Comparison of ENCODE assay signal across 8 cellular contexts in genomic region chr7:39950473-39951155, GRCh38. TPM values are rescaled to one million over a fixed set of nuclear protein-coding genes. Genes with fewer than 3 reads are reported as not detected.
A peak's percentile ranks its signal among the peaks of the same experiment; 100 is the strongest.
DNase-seq lines count a peak whose midpoint lies in the region; ATAC-seq and TF ChIP-seq lines count a peak whose summit lies in the region.

No MANE protein-coding gene starts in this region.

- 0% methylated on average over 56 of the region's 84 CpGs; no CpG with 5 or more reads in 1 of the 2 donors for WGBS in testis, 2 donors

- TF ChIP-seq CTCF in foreskin fibroblast (IDR thresholded peaks at IDR 0.05; ENCODE audit: low read depth, low read length), result no peak
- TF ChIP-seq CTCF in testis (IDR thresholded peaks at IDR 0.05), result no peak

- H3K9me3 ChIP-seq in neuron (ENCODE audit: low read length) (peaks cover 3% of the 10 kb centered on the region), testis (no peaks in the 10 kb centered on the region)

- H3K4me3 ChIP-seq in foreskin fibroblast (ENCODE audit: low read depth in 1 of 2, low read length in 2 of 2) (peak overlapping the region; percentile 73 to 81), neuron (ENCODE audit: low read length) (peak overlapping the region; percentile 98), testis (peak overlapping the region; percentile 64 to 91)

- H3K36me3 ChIP-seq in neuron (ENCODE audit: insufficient read depth, low read length) (no peaks in the 10 kb centered on the region), testis (ENCODE audit: low read depth, missing control alignments) (no peaks in the 10 kb centered on the region)

- ATAC-seq in GM18520 (IDR thresholded peaks at IDR 0.05; ENCODE audit: unreplicated experiment), result no peak

- intact Hi-C loops in testis (cut with DNase I; ENCODE audit: low total_unique reads), result no loop called here

- peak; percentile 20 for DNase-seq in A172 (ENCODE audit: low spot score)
- peak; percentile 7 for DNase-seq in GM19238 (ENCODE audit: insufficient read length, low spot score)
- DNase-seq in OCI-M1 (lab: John Stamatoyannopoulos, UW), result peak; percentile 66
- DNase-seq in activated gamma-delta T cell (lab: John Stamatoyannopoulos, UW), result peak; percentile 48
- DNase-seq in foreskin fibroblast, result peak; percentile 50 to 78
- DNase-seq in testis, result peak; percentile 24

- no peak overlapping the region for H2AFZ ChIP-seq in neuron (ENCODE audit: low read depth, low read length)

- no peak for TF ChIP-seq POLR2A in testis (IDR thresholded peaks at IDR 0.05)

- H3K4me1 ChIP-seq in neuron (ENCODE audit: insufficient read depth, low read length) (peaks cover 13% of the 10 kb centered on the region), testis (peaks cover 10% of the 10 kb centered on the region)

- H3K27me3 ChIP-seq in neuron (ENCODE audit: insufficient read depth, low read length) (no peaks in the 10 kb centered on the region), testis (no peaks in the 10 kb centered on the region)

- H3K27ac ChIP-seq in testis, result peak overlapping the region; percentile 96

RNA-seq across cellular contexts. Expression of gene CDK13, which starts 0.6 kb away (rescaled TPM):
- total RNA-seq in A172 (2014; rRNA removed; shearing (Covaris generic)), result 49.3 and 53.2 TPM in 2 replicates
- 100 to 1,000 TPM; 134 to 140 TPM for total RNA-seq in testis
- 55.1 TPM for polyA plus RNA-seq in testis (ENCODE audit: insufficient read depth, low read depth, low replicate concordance)

Comparison
In these comparisons a context has a peak if more than half of its experiments do, and no peak if none do; other contexts are left out.
1. DNase-seq: peak in every context shown above with its lines; median percentile 66 in OCI-M1; 64 in foreskin fibroblast; 48 in activated gamma-delta T cell; 24 in testis; 20 in A172; 7 in GM19238.